In the genomic region with DNA sequence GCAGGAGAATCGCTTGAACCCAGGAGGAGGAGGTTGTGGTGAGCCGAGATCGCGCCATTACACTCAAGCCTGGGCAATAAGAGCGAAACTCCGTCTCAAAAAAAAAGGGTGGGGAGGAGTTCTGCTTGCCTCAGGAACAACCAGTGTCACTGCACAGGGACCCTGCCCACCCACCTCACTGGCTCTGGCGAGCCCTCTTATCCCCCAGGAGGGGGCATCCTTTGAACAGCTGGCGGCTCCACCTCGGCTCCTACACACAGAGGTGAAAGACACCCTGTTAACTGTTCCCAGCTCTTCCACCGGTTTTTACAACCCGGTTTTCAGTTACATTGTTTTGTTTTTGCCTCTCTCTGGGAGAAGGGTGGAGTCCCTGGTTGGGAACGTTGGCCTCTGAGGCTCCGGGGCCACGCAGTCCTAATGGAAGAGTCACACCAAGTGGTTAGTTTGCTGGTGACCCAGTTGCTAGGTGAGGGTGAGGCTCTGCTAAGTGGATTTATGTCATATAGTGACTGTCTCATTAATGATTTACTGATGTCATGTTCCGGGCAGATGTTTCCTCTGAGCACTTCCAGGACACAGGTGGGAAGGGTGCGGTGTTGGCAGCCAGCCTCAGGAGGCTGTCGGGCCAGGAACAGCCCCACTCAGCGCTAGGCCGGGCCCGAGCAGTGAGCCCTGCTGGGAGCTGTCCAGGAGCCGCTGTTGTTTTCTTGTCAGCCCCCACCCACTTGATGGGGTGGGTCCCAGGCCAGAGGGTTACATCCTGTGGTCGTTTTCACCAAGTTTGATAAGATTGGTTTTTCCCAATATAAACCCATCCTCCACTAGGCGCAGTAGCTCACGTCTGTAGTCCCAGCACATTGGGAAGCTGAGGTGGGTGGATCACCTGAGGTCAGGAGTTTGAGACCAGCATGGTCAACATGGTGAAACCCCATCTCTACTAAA, we compare ENCODE assay signal across 8 cellular contexts.
DNase-seq lines count a peak whose midpoint lies in the region; ATAC-seq and TF ChIP-seq lines count a peak whose summit lies in the region.
"Not testable (repeated sequence)": the region's sequence is repeated elsewhere in the genome, so short reads cannot be mapped to it uniquely, and the experiment has no call there.

No MANE protein-coding gene starts in this region.

- peak; percentile 6 for ATAC-seq in Right ventricle myocardium superior (ENCODE audit: poor library complexity)
- ATAC-seq in right cardiac atrium, result peak; percentile 23 to 41
- peak in 2 of 4 donors; percentile 4 to 33 for ATAC-seq in right lobe of liver
- peak; percentile 6 for ATAC-seq in mucosa of descending colon
- ATAC-seq in sciatic nerve, result peak; percentile 9

- in situ Hi-C loops in Caki2 (cut with HindIII; ENCODE audit: low pct_unique_long_range_greater_than_20kb, low sequenced_read_pairs), result not testable (repeated sequence)

- not testable (repeated sequence) for H3K36me3 ChIP-seq in endodermal cell (ENCODE audit: control insufficient read depth, insufficient read depth, low read length); right lobe of liver; mucosa of descending colon (ENCODE audit: low read depth)

- not testable (repeated sequence) for H3K4me3 ChIP-seq in endodermal cell (ENCODE audit: low read length); right cardiac atrium (ENCODE audit: low read length); right lobe of liver; mucosa of descending colon

- H3K27ac ChIP-seq in endodermal cell (ENCODE audit: low read depth, low read length); right cardiac atrium (ENCODE audit: low read length); right lobe of liver: not testable (repeated sequence)

- not testable (repeated sequence) for TF ChIP-seq POLR2A in right lobe of liver (IDR thresholded peaks at IDR 0.05)

- not testable (repeated sequence) for H3K27me3 Mint-ChIP-seq in endodermal cell (ENCODE audit: insufficient read depth)

- not testable (repeated sequence) for TF ChIP-seq CTCF in endodermal cell (conservative IDR thresholded peaks at IDR 0.05); right lobe of liver (IDR thresholded peaks at IDR 0.05); mucosa of descending colon (IDR thresholded peaks at IDR 0.05)

- not testable (repeated sequence) for H3K4me1 ChIP-seq in endodermal cell (ENCODE audit: control insufficient read depth, insufficient read depth, low read length); right cardiac atrium (ENCODE audit: control insufficient read depth, insufficient read depth, low read length); right lobe of liver; mucosa of descending colon (ENCODE audit: low read depth)

- peaks cover 71% of the 10 kb centered on the region for H3K9me3 ChIP-seq in endodermal cell (ENCODE audit: control insufficient read depth, low read length)
- H3K9me3 ChIP-seq in right cardiac atrium (ENCODE audit: control insufficient read depth, low read length); right lobe of liver: not testable (repeated sequence)
- H3K9me3 ChIP-seq in mucosa of descending colon, result peaks cover 82% of the 10 kb centered on the region

- not testable (repeated sequence) for H3K27me3 ChIP-seq in endodermal cell (ENCODE audit: control insufficient read depth, insufficient read depth, low read length, poor library complexity, severe bottlenecking); right cardiac atrium (ENCODE audit: control insufficient read depth, insufficient read depth); right lobe of liver

- not testable (repeated sequence) for H3K36me3 Mint-ChIP-seq in endodermal cell (ENCODE audit: low read depth)

- not testable (repeated sequence) for H3K4me3 Mint-ChIP-seq in endodermal cell

- DNase-seq in Caki2 (ENCODE audit: low read depth) (peak; percentile 80), endodermal cell (peak; percentile 17), Right ventricle myocardium superior (peak; percentile 45), right cardiac atrium (peak in 2 of 3 donors; percentile 28 to 42), right lobe of liver (peak in 2 of 3 donors; percentile 46 to 54), ureter (ENCODE audit: low spot score) (peak; percentile 51)
- not testable (repeated sequence) for DNase-seq in mucosa of descending colon; sciatic nerve (ENCODE audit: low spot score)

- peaks cover 73% of the 10 kb centered on the region for H3K9me3 Mint-ChIP-seq in endodermal cell

- not testable (repeated sequence) for H3K9ac ChIP-seq in endodermal cell (ENCODE audit: extremely low read depth, low read length, poor library complexity, severe bottlenecking)

- H3K27ac Mint-ChIP-seq in endodermal cell, result not testable (repeated sequence)

- WGBS in endodermal cell (ENCODE audit: insufficient coverage in 1 of 2, insufficient read length in 1 of 2), 2 experiments, result 60 to 67% methylated on average over 16 to 24 of the region's 24 CpGs
- WGBS in right cardiac atrium, result 63% methylated on average over 24 of the region's 24 CpGs
- WGBS in right lobe of liver (ENCODE audit: insufficient coverage, low coverage, low lambda C conversion rate, missing lambda C conversion rate), result 49% methylated on average over 21 of the region's 24 CpGs

- intact Hi-C loops in Right ventricle myocardium superior (cut with DNase I); right cardiac atrium (cut with DNase I); right lobe of liver (cut with DNase I); mucosa of descending colon (cut with DNase I, micrococcal nuclease); sciatic nerve (cut with DNase I): not testable (repeated sequence)

- not testable (repeated sequence) for H3K4me1 Mint-ChIP-seq in endodermal cell
